In genomic region chr15:91224750-91225380, GRCh38 we compare ENCODE assay signal across 8 cellular contexts.
DNase-seq lines count a peak whose midpoint lies in the region; ATAC-seq and TF ChIP-seq lines count a peak whose summit lies in the region.

No MANE protein-coding gene starts in this region.

- DNase-seq in cardiac muscle cell (ENCODE audit: low read depth in 1 of 2, low spot score in 1 of 2), result peak; percentile 51
- DNase-seq in Right ventricle myocardium inferior (ENCODE audit: missing footprints), result no peak
- DNase-seq in NCI-H146 (lab: John Stamatoyannopoulos, UW), result peak; percentile 53
- peak; percentile 23 for DNase-seq in iPS DF 19.7 (ENCODE audit: low read depth, low spot score)
- DNase-seq in upper lobe of right lung, result no peak

- H3K4me1 ChIP-seq in cardiac muscle cell (ENCODE audit: low read depth), result no peaks in the 10 kb centered on the region
- H3K4me1 ChIP-seq in upper lobe of right lung, result no peaks in the 10 kb centered on the region

- intact Hi-C loops in Right ventricle myocardium inferior (cut with DNase I) (loop anchor here (1.0 to 5.0 kb wide), 2 partner anchors 123 to 169 kb away; partner anchors contain the start of gene SV2B), upper lobe of right lung (cut with DNase I) (loop anchor here (10.0 kb wide), 1 partner anchor 160 kb away; no protein-coding TSS in a partner anchor)

- no peak for ATAC-seq in Right ventricle myocardium inferior
- ATAC-seq in upper lobe of right lung, result peak; percentile 77
- ATAC-seq in HG03280 (IDR thresholded peaks at IDR 0.05; ENCODE audit: unreplicated experiment), result no peak
- ATAC-seq in HG03442 (IDR thresholded peaks at IDR 0.05; ENCODE audit: unreplicated experiment), result no peak

- H3K4me3 ChIP-seq in cardiac muscle cell, result no peak overlapping the region
- no peak overlapping the region for H3K4me3 ChIP-seq in WI38 (ENCODE audit: low read depth, low read length)
- H3K4me3 ChIP-seq in upper lobe of right lung, result no peak overlapping the region

- no peaks in the 10 kb centered on the region for H3K9me3 ChIP-seq in cardiac muscle cell (ENCODE audit: low read depth)
- no peaks in the 10 kb centered on the region for H3K9me3 ChIP-seq in upper lobe of right lung

- TF ChIP-seq CTCF in cardiac muscle cell (IDR thresholded peaks at IDR 0.05; ENCODE audit: low read depth, low read length) (peak; percentile 69), WI38 (IDR thresholded peaks at IDR 0.05; ENCODE audit: low read depth, low read length) (peak; percentile 53; the same call in 1 of the 2 replicates), upper lobe of right lung (IDR thresholded peaks at IDR 0.05) (peak; percentile 74)

- H3K27me3 ChIP-seq in cardiac muscle cell, result no peaks in the 10 kb centered on the region
- H3K27me3 ChIP-seq in upper lobe of right lung, result peaks cover 27% of the 10 kb centered on the region

- H3K27ac ChIP-seq in cardiac muscle cell, result no peak overlapping the region
- H3K27ac ChIP-seq in upper lobe of right lung, result no peak overlapping the region

- no peaks in the 10 kb centered on the region for H3K36me3 ChIP-seq in cardiac muscle cell
- no peaks in the 10 kb centered on the region for H3K36me3 ChIP-seq in upper lobe of right lung

Comparison
In these comparisons a context has a peak if more than half of its experiments do, and no peak if none do; other contexts are left out.
1. DNase-seq: peak in cardiac muscle cell (2 of 2), NCI-H146 (single experiment) and iPS DF 19.7 (single experiment); none in Right ventricle myocardium inferior (single experiment) and upper lobe of right lung (single experiment).
2. Peak in every context shown above with its lines, with median percentiles within 50 percentile points of each other: CTCF ChIP-seq.